ENCODE assay signal across 15 cellular contexts in genomic region chr2:105857076-105857740, GRCh38.
DNase-seq lines count a peak whose midpoint lies in the region; ATAC-seq and TF ChIP-seq lines count a peak whose summit lies in the region.
"Had no signal": no experiment of that assay in that cellular context is flagged by ENCODE, and none has a peak within 500 bp of the region (broad histone marks: within the 10 kb centered on the region; RNA-seq: fewer than 3 reads in every experiment).

No MANE protein-coding gene starts in this region.

- TF ChIP-seq CTCF in type B pancreatic cell (conservative IDR thresholded peaks at IDR 0.05) = no peak

- ATAC-seq in HG03378 (IDR thresholded peaks at IDR 0.05; ENCODE audit: unreplicated experiment) (no peak), GM18858 (IDR thresholded peaks at IDR 0.05; ENCODE audit: unreplicated experiment) (no peak)
- ATAC-seq: heart left ventricle had no signal

- H3K4me3 ChIP-seq in iPS-15b (ENCODE audit: low read depth, low read length) = no peak overlapping the region
- H3K4me3 ChIP-seq: coronary artery, GM23248, heart left ventricle had no signal

- H3K9me3 Mint-ChIP-seq in type B pancreatic cell = no peaks in the 10 kb centered on the region

- peaks cover 46% of the 10 kb centered on the region for H3K36me3 Mint-ChIP-seq in type B pancreatic cell

- DNase-seq in activated gamma-delta T cell (lab: John Stamatoyannopoulos, UW) = peak; percentile 17
- no peak for DNase-seq in activated gamma-delta T cell treated with Interleukin-2 at 50 U/mL for 16 hours
- peak; percentile 25 for DNase-seq in activated T-helper 9 cell treated with anti-CD3 and anti-CD28 coated beads, Interleukin-2, amount 50 U/mL, for 16 hours (ENCODE audit: low read depth)
- no peak for DNase-seq in type B pancreatic cell (ENCODE audit: extremely low spot score, unreplicated experiment)
- DNase-seq in NOMO-1 treated with dmso at 0.1 percent for 144 hours (lab: John Stamatoyannopoulos, UW; ENCODE audit: unreplicated experiment) = no peak
- DNase-seq: ACHN, GM23248, heart left ventricle, Karpas-422, mesendoderm, NCI-H524 treated with DMSO at 0.1 percent for 48 hours had no signal

- H3K4me3 Mint-ChIP-seq in type B pancreatic cell = no peak overlapping the region

- H3K27me3 ChIP-seq in iPS-15b (ENCODE audit: control insufficient read depth, insufficient read depth, low read length) = no peaks in the 10 kb centered on the region
- H3K27me3 ChIP-seq: heart left ventricle had no signal

- H3K27me3 Mint-ChIP-seq in type B pancreatic cell = no peaks in the 10 kb centered on the region

- peak overlapping the region; percentile 91 for H3K27ac Mint-ChIP-seq in type B pancreatic cell

- H3K9ac ChIP-seq in iPS-15b (ENCODE audit: low read depth, low read length) = peak overlapping the region; percentile 13
- H3K9ac ChIP-seq: GM23248 had no signal

- no peaks in the 10 kb centered on the region for H3K4me1 ChIP-seq in iPS-15b (ENCODE audit: control insufficient read depth, insufficient read depth, low read length)

- peaks cover 4% of the 10 kb centered on the region for H3K36me3 ChIP-seq in iPS-15b (ENCODE audit: control insufficient read depth, insufficient read depth, low read length)

- no peaks in the 10 kb centered on the region for H3K9me3 ChIP-seq in iPS-15b (ENCODE audit: control insufficient read depth, insufficient read depth, low read length)
- H3K9me3 ChIP-seq: heart left ventricle had no signal

- peaks cover 32% of the 10 kb centered on the region for H3K4me1 Mint-ChIP-seq in type B pancreatic cell (ENCODE audit: unreplicated experiment)

Comparison
In these comparisons a context has a peak if more than half of its experiments do, and no peak if none do; other contexts are left out.
1. DNase-seq: peak in activated gamma-delta T cell (single experiment) and activated T-helper 9 cell treated with anti-CD3 and anti-CD28 coated beads, Interleukin-2, amount 50 U/mL, for 16 hours (single experiment); none in activated gamma-delta T cell treated with Interleukin-2 at 50 U/mL for 16 hours (single experiment), type B pancreatic cell (single experiment) and NOMO-1 treated with dmso at 0.1 percent for 144 hours (single experiment).